ENCODE assay signal across 21 cellular contexts in the genomic region with DNA sequence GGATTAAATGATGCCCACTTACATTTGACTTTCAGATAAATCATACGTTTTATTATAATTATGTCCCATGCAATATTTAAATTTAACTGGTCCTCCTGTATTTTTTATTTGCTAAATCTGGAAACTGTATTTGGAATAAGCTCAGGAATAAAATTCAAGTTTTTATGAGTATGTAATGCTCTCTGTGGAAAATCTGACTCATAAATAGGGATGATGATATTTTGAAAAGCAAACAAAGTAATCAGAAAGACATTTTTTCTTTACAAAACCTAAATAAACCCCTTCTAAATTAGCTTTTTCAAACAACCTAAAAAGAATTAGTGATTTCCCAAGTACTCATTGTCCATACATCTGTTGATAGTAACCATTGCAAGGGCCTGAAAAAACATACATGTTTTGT.
"Had no signal": no experiment of that assay in that cellular context is flagged by ENCODE, and none has a peak within 500 bp of the region (broad histone marks: within the 10 kb centered on the region; RNA-seq: fewer than 3 reads in every experiment).

No MANE protein-coding gene starts in this region.

- H3K27ac ChIP-seq: coronary artery, right atrium auricular region, stomach, testis had no signal

- H3K4me1 ChIP-seq: right atrium auricular region, stomach, testis had no signal

- FAIRE-seq: keratinocyte, small intestine had no signal

- H3K4me3 ChIP-seq: coronary artery, lung, right atrium auricular region, stomach, testis had no signal

- H3K9me3 ChIP-seq: testis had no signal

- ATAC-seq: activated CD8-positive, alpha-beta memory T cell treated with anti-CD3 and anti-CD28 coated beads, Interleukin-2, amount 10 ng/mL, durations not matched to agents 7 days and 5 days; left lobe of liver had no signal

- H3K27me3 ChIP-seq: right atrium auricular region, stomach, testis had no signal

- H3K36me3 ChIP-seq: right atrium auricular region, stomach had no signal

- DNase-seq: activated CD4-positive, alpha-beta memory T cell treated with anti-CD3 and anti-CD28 coated beads, Interleukin-2, amount 10 ng/mL, durations not matched to agents 7 days and 5 days; activated CD4-positive, alpha-beta T cell treated with anti-CD3 and anti-CD28 coated beads for 48 hours; activated CD4-positive, CD25-positive, alpha-beta regulatory T cell; activated CD8-positive, alpha-beta memory T cell treated with anti-CD3 and anti-CD28 coated beads, Interleukin-2, amount 10 ng/mL, durations not matched to agents 7 days and 5 days; amygdala; caudate nucleus; foreskin fibroblast; hippocampal formation; nephron progenitor cell; nucleus accumbens; small intestine; stimulated activated CD4-positive, alpha-beta T cell treated with anti-CD3 and anti-CD28 coated beads, Interleukin-15, amount 100 ng/mL, for 24 hours; stimulated activated CD4-positive, alpha-beta T cell treated with anti-CD3 and anti-CD28 coated beads, Interleukin-4, amount 100 ng/mL, for 1 hour; stomach; T1000 had no signal
